18 cellular contexts compared by ENCODE assay signal in the genomic region with DNA sequence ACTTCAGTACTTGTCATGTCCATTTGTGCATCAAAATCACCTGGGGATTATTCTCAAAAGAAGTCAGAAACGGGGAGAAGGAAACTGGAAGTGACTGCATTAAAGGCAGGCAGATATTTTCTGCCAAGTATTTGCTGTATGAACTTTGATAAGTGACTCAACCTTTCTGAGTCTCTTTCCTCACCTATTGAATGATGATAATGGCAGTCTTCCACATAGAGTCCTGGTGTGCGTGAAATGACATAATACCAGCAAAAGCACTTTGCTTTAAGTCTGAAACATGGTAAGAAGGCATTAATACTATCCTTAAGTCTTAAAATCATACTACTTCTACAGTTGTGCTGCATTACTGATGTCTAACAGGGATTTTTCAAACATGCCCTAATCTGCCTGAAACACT.
DNase-seq lines count a peak whose midpoint lies in the region; ATAC-seq, FAIRE-seq and TF ChIP-seq lines count a peak whose summit lies in the region.
"Had no signal": no experiment of that assay in that cellular context is flagged by ENCODE, and none has a peak within 500 bp of the region (broad histone marks: within the 10 kb centered on the region; RNA-seq: fewer than 3 reads in every experiment).

No MANE protein-coding gene starts in this region.

- H3K27me3 Mint-ChIP-seq in astrocyte (ENCODE audit: low read depth, unreplicated experiment), result no peaks in the 10 kb centered on the region

- no peak for ATAC-seq in upper lobe of left lung (ENCODE audit: low FRiP score in 2 of 2)
- ATAC-seq: GM12878, Right ventricle myocardium inferior had no signal

- no peaks in the 10 kb centered on the region for H4K20me1 ChIP-seq in astrocyte (ENCODE audit: insufficient read depth, low read length)
- no peaks in the 10 kb centered on the region for H4K20me1 ChIP-seq in neural cell (ENCODE audit: insufficient read depth)

- no peak overlapping the region for H3K4me3 Mint-ChIP-seq in astrocyte (ENCODE audit: unreplicated experiment)
- H3K4me3 Mint-ChIP-seq: GM23338 had no signal

- H3K9me3 ChIP-seq in astrocyte (ENCODE audit: insufficient read depth, low read depth, low read length), result no peaks in the 10 kb centered on the region
- no peaks in the 10 kb centered on the region for H3K9me3 ChIP-seq in neural cell (ENCODE audit: low read length)
- H3K9me3 ChIP-seq in upper lobe of left lung, result no peaks in the 10 kb centered on the region
- H3K9me3 ChIP-seq: Caco-2 had no signal

- H3K36me3 ChIP-seq in ACC112 (ENCODE audit: insufficient read depth, low read length), result no peaks in the 10 kb centered on the region
- no peaks in the 10 kb centered on the region for H3K36me3 ChIP-seq in astrocyte (ENCODE audit: insufficient read depth, low read length)
- no peaks in the 10 kb centered on the region for H3K36me3 ChIP-seq in neural cell (ENCODE audit: insufficient read depth, low read length)
- H3K36me3 ChIP-seq in upper lobe of left lung, result no peaks in the 10 kb centered on the region

- TF ChIP-seq POLR2A in upper lobe of left lung (IDR thresholded peaks at IDR 0.05), result no peak

- H2AFZ ChIP-seq in ACC112 (ENCODE audit: low read length, unreplicated experiment), result peak overlapping the region; percentile 17
- H2AFZ ChIP-seq in astrocyte (ENCODE audit: low read depth, low read length), result no peak overlapping the region
- H2AFZ ChIP-seq in neural cell (ENCODE audit: low read depth, low read length), result no peak overlapping the region
- H2AFZ ChIP-seq: GM23338 had no signal

- DNase-seq in astrocyte (ENCODE audit: low read depth) (peak; percentile 57), fibroblast of the aortic adventitia (ENCODE audit: low read depth) (peak; percentile 36), upper lobe of left lung (no peak), pons (ENCODE audit: low spot score) (no peak), GDM1 (lab: John Stamatoyannopoulos, UW) (no peak), medulla oblongata (ENCODE audit: extremely low spot score) (no peak)
- DNase-seq: AML-193, Caco-2, DMS53, NCI-H1048, NCI-H69 had no signal

- peaks cover 16% of the 10 kb centered on the region for H3K4me1 Mint-ChIP-seq in astrocyte (ENCODE audit: low read depth, unreplicated experiment)

- H3K9ac ChIP-seq in astrocyte (ENCODE audit: low read length) (no peak overlapping the region), neural cell (ENCODE audit: low read length) (no peak overlapping the region)

- H3K9me3 Mint-ChIP-seq in astrocyte (ENCODE audit: unreplicated experiment), result peaks cover 2% of the 10 kb centered on the region

- H3F3A ChIP-seq in neural cell (ENCODE audit: insufficient read depth, low read length, poor library complexity, severe bottlenecking), result no peaks in the 10 kb centered on the region

- FAIRE-seq in astrocyte (lab: Jason Lieb, UNC), result no peak
- FAIRE-seq: A204.1, GM12878, GM19239 had no signal

- WGBS in upper lobe of left lung, 2 donors, result 66 to 72% methylated on average over 2 of the region's 2 CpGs

- no peak for TF ChIP-seq CTCF in astrocyte (IDR thresholded peaks at IDR 0.05; ENCODE audit: insufficient read depth, low read depth, low read length)
- no peak for TF ChIP-seq CTCF in fibroblast of the aortic adventitia (IDR thresholded peaks at IDR 0.05; ENCODE audit: insufficient read depth, low read length)
- no peak for TF ChIP-seq CTCF in neural cell (IDR thresholded peaks at IDR 0.05; ENCODE audit: poor library complexity, severe bottlenecking)
- no peak for TF ChIP-seq CTCF in upper lobe of left lung (IDR thresholded peaks at IDR 0.05)

- no peaks in the 10 kb centered on the region for H3K79me2 ChIP-seq in ACC112 (ENCODE audit: control insufficient read depth, insufficient read depth, low read length, unreplicated experiment)
- no peaks in the 10 kb centered on the region for H3K79me2 ChIP-seq in astrocyte (ENCODE audit: insufficient read depth, low read length)
- H3K79me2 ChIP-seq in neural cell (replicated peaks; ENCODE audit: insufficient read depth, low read length), result no peaks in the 10 kb centered on the region

- H3K4me2 ChIP-seq in astrocyte (ENCODE audit: low read length) (no peak overlapping the region), neural cell (ENCODE audit: low read length) (no peak overlapping the region)
- H3K4me2 ChIP-seq: GM23338 had no signal

- H3K27ac ChIP-seq in ACC112 (ENCODE audit: low read depth, low read length) (no peak overlapping the region), astrocyte (ENCODE audit: low read depth, low read length) (no peak overlapping the region), neural cell (ENCODE audit: low read length) (no peak overlapping the region), upper lobe of left lung (no peak overlapping the region)

- no peaks in the 10 kb centered on the region for H3K9me2 ChIP-seq in neural cell (ENCODE audit: insufficient read depth, low read length)

- TF ChIP-seq EP300 in neural cell (conservative IDR thresholded peaks at IDR 0.05; ENCODE audit: poor library complexity, severe bottlenecking), result peak; percentile 31
- no peak for TF ChIP-seq EP300 in upper lobe of left lung (IDR thresholded peaks at IDR 0.05)

- H3K4me3 ChIP-seq in ACC112 (ENCODE audit: low read depth, low read length), result no peak overlapping the region
- H3K4me3 ChIP-seq in astrocyte (ENCODE audit: insufficient read depth, low read depth, low read length), result no peak overlapping the region
- H3K4me3 ChIP-seq in fibroblast of the aortic adventitia (ENCODE audit: low read depth, low read length), result no peak overlapping the region
- no peak overlapping the region for H3K4me3 ChIP-seq in neural cell (ENCODE audit: low read length)
- H3K4me3 ChIP-seq in upper lobe of left lung, result no peak overlapping the region
- H3K4me3 ChIP-seq: GM12878, GM23338 had no signal

- H3K27me3 ChIP-seq in ACC112 (ENCODE audit: insufficient read depth, low read length) (no peaks in the 10 kb centered on the region), astrocyte (ENCODE audit: insufficient read depth, low read length) (no peaks in the 10 kb centered on the region), neural cell (ENCODE audit: insufficient read depth, low read depth, low read length) (no peaks in the 10 kb centered on the region), upper lobe of left lung (no peaks in the 10 kb centered on the region)

- H3K27ac Mint-ChIP-seq in astrocyte (ENCODE audit: unreplicated experiment), result no peak overlapping the region

- H3K4me1 ChIP-seq in ACC112 (ENCODE audit: control insufficient read depth, insufficient read depth, low read length, unreplicated experiment) (peaks cover 16% of the 10 kb centered on the region), astrocyte (ENCODE audit: insufficient read depth, low read length) (peaks cover 7% of the 10 kb centered on the region), upper lobe of left lung (peaks cover 0 to 8% (median 5%) of the 10 kb centered on the region in 4 donors)
- H3K4me1 ChIP-seq: Caco-2 had no signal

- H3K36me3 Mint-ChIP-seq in astrocyte (ENCODE audit: low read depth, unreplicated experiment), result no peaks in the 10 kb centered on the region

- TF ChIP-seq RAD21 in neural cell (conservative IDR thresholded peaks at IDR 0.05), result no peak

TF ChIP-seq in neural cell, 6 proteins besides CTCF, POLR2A, EP300 and RAD21:
- TF ChIP-seq REST (IDR thresholded peaks at IDR 0.05; ENCODE audit: borderline replicate concordance) (no peak), EZH2 (IDR thresholded peaks at IDR 0.05; ENCODE audit: borderline replicate concordance, insufficient read depth, low read length, poor library complexity, severe bottlenecking) (no peak), SMC3 (conservative IDR thresholded peaks at IDR 0.05; ENCODE audit: poor library complexity) (peak; percentile 23), TAF1 (IDR thresholded peaks at IDR 0.05; ENCODE audit: low read depth) (no peak), MXI1 (conservative IDR thresholded peaks at IDR 0.05; ENCODE audit: poor library complexity, severe bottlenecking) (no peak), POLR2AphosphoS5 (IDR thresholded peaks at IDR 0.05) (peak; percentile 87)

Comparison
In these comparisons a context has a peak if more than half of its experiments do, and no peak if none do; other contexts are left out.
1. DNase-seq: peak in astrocyte (single experiment) and fibroblast of the aortic adventitia (single experiment); none in upper lobe of left lung (0 of 2), pons (single experiment), GDM1 (single experiment) and medulla oblongata (single experiment).